Comparison of ENCODE assay signal across 23 cellular contexts in genomic region chr9:96523429-96523828, GRCh38.
DNase-seq lines count a peak whose midpoint lies in the region; ATAC-seq, FAIRE-seq and TF ChIP-seq lines count a peak whose summit lies in the region.
"Had no signal": no experiment of that assay in that cellular context is flagged by ENCODE, and none has a peak within 500 bp of the region (broad histone marks: within the 10 kb centered on the region; RNA-seq: fewer than 3 reads in every experiment).

No MANE protein-coding gene starts in this region.

- TF ChIP-seq CTCF in ascending aorta (IDR thresholded peaks at IDR 0.05) = no peak
- TF ChIP-seq CTCF in fibroblast of mammary gland (conservative IDR thresholded peaks at IDR 0.05; ENCODE audit: control insufficient read depth, insufficient read depth, low read depth, low read length) = no peak
- TF ChIP-seq CTCF in thoracic aorta (IDR thresholded peaks at IDR 0.05) = no peak

- H3K27me3 ChIP-seq in ascending aorta (no peaks in the 10 kb centered on the region), thoracic aorta (replicated peaks; ENCODE audit: insufficient read depth) (no peaks in the 10 kb centered on the region)
- H3K27me3 ChIP-seq: MG63 had no signal

- intact Hi-C loops in ascending aorta (cut with DNase I) = loop anchor here (2.0 to 5.0 kb wide), 4 partner anchors 31 to 106 kb away; partner anchors contain the start of genes HABP4 and ZNF367

- H3K4me3 ChIP-seq in ascending aorta = peak overlapping the region; percentile 28 to 53
- H3K4me3 ChIP-seq in fibroblast of mammary gland (ENCODE audit: control insufficient read depth, low read depth, low read length) = no peak overlapping the region
- H3K4me3 ChIP-seq in thoracic aorta = peak overlapping the region; percentile 42
- H3K4me3 ChIP-seq: MG63, skin epidermis had no signal

- peak; percentile 85 for ATAC-seq in thoracic aorta (ENCODE audit: insufficient number of reproducible peaks, low FRiP score, low read depth)
- no peak for ATAC-seq in HG03280 (IDR thresholded peaks at IDR 0.05; ENCODE audit: unreplicated experiment)
- ATAC-seq: natural killer cell treated with Interleukin-12 subunit alpha and Interleukin-12 subunit beta and Interleukin-15 and Interleukin-18, amount 100 ng/mL, for 72 hours had no signal

- H3K4me1 ChIP-seq in ascending aorta (peaks cover 3 to 37% of the 10 kb centered on the region in 2 donors), thoracic aorta (ENCODE audit: control insufficient read depth in 1 of 2, low read depth in 2 of 2) (peaks cover 13 to 57% of the 10 kb centered on the region in 2 donors)

- H3K9me3 ChIP-seq in ascending aorta = no peaks in the 10 kb centered on the region
- no peaks in the 10 kb centered on the region for H3K9me3 ChIP-seq in thoracic aorta
- H3K9me3 ChIP-seq: MG63 had no signal

- no peak for TF ChIP-seq POLR2A in GM12891 (IDR thresholded peaks at IDR 0.05; ENCODE audit: low read depth, low read length)

- DNase-seq in ascending aorta (ENCODE audit: low spot score in 2 of 2) (peak; percentile 27 to 94), fibroblast of mammary gland (ENCODE audit: low read depth) (peak; percentile 78), iris pigment epithelial cell (ENCODE audit: low read depth) (peak; percentile 25), thoracic aorta (ENCODE audit: low spot score) (peak; percentile 60), GM12891 (ENCODE audit: insufficient read length, low spot score) (no peak), pons (ENCODE audit: low spot score) (no peak)
- no peak for DNase-seq in activated effector memory CD4-positive, alpha-beta T cell treated with anti-CD3 and anti-CD28 coated beads, Interleukin-2, amount 50 U/mL, for 16 hours
- DNase-seq: activated CD4-positive, alpha-beta T cell treated with anti-CD3 and anti-CD28 coated beads, Interleukin-2, amount 50 U/mL, for 48 hours; activated gamma-delta T cell; cortex of kidney; hypothalamus; kidney; MG63; NCI-H1417 treated with DMSO at 0.1 percent for 48 hours; NCI-H510A treated with DMSO at 0.1 percent for 48 hours; posterior cingulate gyrus; stimulated activated naive CD4-positive, alpha-beta T cell treated with Interleukin-2 at 50 U/mL for 16 hours; T-helper 2 cell; WERI-Rb-1 had no signal

- peaks cover 3 to 6% of the 10 kb centered on the region in 2 donors for H3K36me3 ChIP-seq in ascending aorta
- H3K36me3 ChIP-seq in thoracic aorta = no peaks in the 10 kb centered on the region
- H3K36me3 ChIP-seq: MG63 had no signal

- FAIRE-seq in GM12891 (lab: Jason Lieb, UNC) = no peak
- FAIRE-seq: kidney, RCC 7860 had no signal

- H3K27ac ChIP-seq in ascending aorta (peak overlapping the region; percentile 88 to 91), thoracic aorta (peak overlapping the region; percentile 73 to 76)
- H3K27ac ChIP-seq: skin epidermis, WERI-Rb-1 had no signal

TF ChIP-seq in GM12891, 5 proteins besides CTCF, POLR2A, EP300 and RAD21:
- TF ChIP-seq POLR2AphosphoS5 (IDR thresholded peaks at IDR 0.05; ENCODE audit: low read depth, low read length) = no peak
- TF ChIP-seq POU2F2 (IDR thresholded peaks at IDR 0.05; ENCODE audit: low read depth, low read length) = no peak
- no peak for TF ChIP-seq SPI1 (IDR thresholded peaks at IDR 0.05; ENCODE audit: low read depth, low read length)
- TF ChIP-seq TAF1 (IDR thresholded peaks at IDR 0.05; ENCODE audit: low read depth, low read length) = no peak
- no peak for TF ChIP-seq PAX5 (IDR thresholded peaks at IDR 0.05; ENCODE audit: insufficient read depth, low read length, severe bottlenecking)
TF ChIP-seq in GM12891: peak in this region for 0.

Comparison
In these comparisons a context has a peak if more than half of its experiments do, and no peak if none do; other contexts are left out.
1. DNase-seq: peak in ascending aorta (2 of 2), fibroblast of mammary gland (single experiment), iris pigment epithelial cell (single experiment) and thoracic aorta (single experiment); none in GM12891 (single experiment), activated effector memory CD4-positive, alpha-beta T cell treated with anti-CD3 and anti-CD28 coated beads, Interleukin-2, amount 50 U/mL, for 16 hours (single experiment) and pons (single experiment).